27 cellular contexts compared by ENCODE assay signal in genomic region chr2:72255540-72255939, GRCh38.
"Had no signal": no experiment of that assay in that cellular context is flagged by ENCODE, and none has a peak within 500 bp of the region (broad histone marks: within the 10 kb centered on the region; RNA-seq: fewer than 3 reads in every experiment).

No MANE protein-coding gene starts in this region.

- H3K4me3 Mint-ChIP-seq: stimulated activated effector memory CD8-positive, alpha-beta T cell treated with anti-CD3 and anti-CD28 coated beads, Interleukin-12 subunit alpha, Interleukin-12 subunit beta, amount 100 ng/mL, for 72 hours; stimulated activated memory B cell treated with anti-CD40 and anti-IgM and Interleukin-4, amounts not matched to agents 10 μg/mL and 1 μg/mL and 100 μg/mL, for 72 hours; stimulated activated naive B cell treated with anti-CD40 and anti-IgM and Interleukin-4, amounts not matched to agents 10 μg/mL and 1 μg/mL and 100 μg/mL, for 72 hours; stimulated activated naive CD8-positive, alpha-beta T cell treated with anti-CD3 and anti-CD28 coated beads, Interleukin-15, amount 100 ng/mL, for 72 hours; stimulated activated naive CD8-positive, alpha-beta T cell treated with anti-CD3 and anti-CD28 coated beads, Interleukin-15, Interleukin-2, amounts not matched to agents 100 ng/mL and 50 ng/mL, for 24 hours; type B pancreatic cell had no signal

- H3K36me3 ChIP-seq: stomach, suprapubic skin, thoracic aorta, thyroid gland, tibial artery, tibial nerve, transverse colon, upper lobe of left lung, upper lobe of right lung, uterus, vagina had no signal

- H3K4me1 Mint-ChIP-seq: stimulated activated effector memory CD8-positive, alpha-beta T cell treated with anti-CD3 and anti-CD28 coated beads, Interleukin-12 subunit alpha, Interleukin-12 subunit beta, amount 100 ng/mL, for 72 hours; stimulated activated memory B cell treated with anti-CD40 and anti-IgM and Interleukin-4, amounts not matched to agents 10 μg/mL and 1 μg/mL and 100 μg/mL, for 72 hours; stimulated activated naive B cell treated with anti-CD40 and anti-IgM and Interleukin-4, amounts not matched to agents 10 μg/mL and 1 μg/mL and 100 μg/mL, for 72 hours; stimulated activated naive CD8-positive, alpha-beta T cell treated with anti-CD3 and anti-CD28 coated beads, Interleukin-15, amount 100 ng/mL, for 72 hours had no signal

- H3K4me3 ChIP-seq: stomach, suprapubic skin, testis, thoracic aorta, thyroid gland, tibial artery, tibial nerve, transverse colon, upper lobe of left lung, upper lobe of right lung, uterus, vagina had no signal

- ATAC-seq: stimulated activated effector memory CD8-positive, alpha-beta T cell treated with anti-CD3 and anti-CD28 coated beads, Interleukin-12 subunit alpha, Interleukin-12 subunit beta, amount 100 ng/mL, for 72 hours; stimulated activated memory B cell treated with anti-CD40 and anti-IgM and Interleukin-4, amounts not matched to agents 10 μg/mL and 1 μg/mL and 100 μg/mL, for 72 hours; stimulated activated naive B cell treated with anti-CD40 and anti-IgM and Interleukin-4, amounts not matched to agents 10 μg/mL and 1 μg/mL and 100 μg/mL, for 72 hours; stimulated activated naive CD8-positive, alpha-beta T cell treated with anti-CD3 and anti-CD28 coated beads, Interleukin-15, amount 100 ng/mL, for 72 hours; stimulated activated naive CD8-positive, alpha-beta T cell treated with anti-CD3 and anti-CD28 coated beads, Interleukin-15, Interleukin-2, amounts not matched to agents 100 U/mL and 50 U/mL, for 24 hours; upper lobe of right lung had no signal

- H3K9me3 ChIP-seq: stomach, suprapubic skin, testis, thoracic aorta, thyroid gland, tibial artery, tibial nerve, upper lobe of left lung, upper lobe of right lung, uterus, vagina had no signal

- H3K4me1 ChIP-seq: stomach, testis, tibial artery, transverse colon, upper lobe of left lung, upper lobe of right lung, uterus, vagina had no signal

- H3K36me3 Mint-ChIP-seq: stimulated activated effector memory CD8-positive, alpha-beta T cell treated with anti-CD3 and anti-CD28 coated beads, Interleukin-12 subunit alpha, Interleukin-12 subunit beta, amount 100 ng/mL, for 72 hours had no signal

- H3K27me3 ChIP-seq: stomach, suprapubic skin, testis, thyroid gland, tibial artery, tibial nerve, transverse colon, upper lobe of left lung, upper lobe of right lung, uterus, vagina had no signal

- H3K27ac ChIP-seq: stomach, suprapubic skin, testis, thoracic aorta, thyroid gland, tibial artery, tibial nerve, transverse colon, upper lobe of left lung, upper lobe of right lung, uterus, vagina had no signal

- H3K27me3 Mint-ChIP-seq: stimulated activated memory B cell treated with anti-CD40 and anti-IgM and Interleukin-4, amounts not matched to agents 10 μg/mL and 1 μg/mL and 100 μg/mL, for 72 hours; stimulated activated naive B cell treated with anti-CD40 and anti-IgM and Interleukin-4, amounts not matched to agents 10 μg/mL and 1 μg/mL and 100 μg/mL, for 72 hours; stimulated activated naive CD8-positive, alpha-beta T cell treated with anti-CD3 and anti-CD28 coated beads, Interleukin-15, amount 100 ng/mL, for 72 hours; stimulated activated naive CD8-positive, alpha-beta T cell treated with anti-CD3 and anti-CD28 coated beads, Interleukin-15, Interleukin-2, amounts not matched to agents 100 ng/mL and 50 ng/mL, for 24 hours; type B pancreatic cell had no signal

- H3K27ac Mint-ChIP-seq: stimulated activated effector memory CD8-positive, alpha-beta T cell treated with anti-CD3 and anti-CD28 coated beads, Interleukin-12 subunit alpha, Interleukin-12 subunit beta, amount 100 ng/mL, for 72 hours; stimulated activated memory B cell treated with anti-CD40 and anti-IgM and Interleukin-4, amounts not matched to agents 10 μg/mL and 1 μg/mL and 100 μg/mL, for 72 hours; stimulated activated naive B cell treated with anti-CD40 and anti-IgM and Interleukin-4, amounts not matched to agents 10 μg/mL and 1 μg/mL and 100 μg/mL, for 72 hours; stimulated activated naive CD8-positive, alpha-beta T cell treated with anti-CD3 and anti-CD28 coated beads, Interleukin-15, amount 100 ng/mL, for 72 hours; stimulated activated naive CD8-positive, alpha-beta T cell treated with anti-CD3 and anti-CD28 coated beads, Interleukin-15, Interleukin-2, amounts not matched to agents 100 ng/mL and 50 ng/mL, for 24 hours; type B pancreatic cell had no signal

- DNase-seq: stimulated activated CD4-positive, alpha-beta T cell treated with anti-CD3 and anti-CD28 coated beads, Interleukin-2, amount 100 ng/mL, for 48 hours; stimulated activated CD4-positive, alpha-beta T cell treated with anti-CD3 and anti-CD28 coated beads, Interleukin-4, amount 100 ng/mL, for 1 hour; stimulated activated CD4-positive, alpha-beta T cell treated with anti-CD3 and anti-CD28 coated beads, Interleukin-4, amount 100 ng/mL, for 24 hours; stimulated activated CD4-positive, alpha-beta T cell treated with anti-CD3 and anti-CD28 coated beads, Interleukin-4, amount 100 ng/mL, for 4 hours; stimulated activated CD8-positive, alpha-beta memory T cell treated with anti-CD3 and anti-CD28 coated beads, Interleukin-4, amount 100 ng/mL, for 48 hours; stimulated activated naive B cell treated with anti-CD40 and anti-IgM and Interleukin-4, amounts not matched to agents 10 μg/mL and 1 μg/mL and 100 μg/mL, for 72 hours; stimulated activated naive CD4-positive, alpha-beta T cell; stimulated activated naive CD4-positive, alpha-beta T cell treated with Interleukin-2 at 50 U/mL for 16 hours; stimulated activated naive CD8-positive, alpha-beta T cell treated with anti-CD3 and anti-CD28 coated beads, Interleukin-15, amount 100 ng/mL, for 72 hours; stimulated activated naive CD8-positive, alpha-beta T cell treated with anti-CD3 and anti-CD28 coated beads, Interleukin-15, Interleukin-2, amounts not matched to agents 100 U/mL and 50 U/mL, for 24 hours; stomach; substantia nigra; testis; thyroid gland; tibial artery; transverse colon; upper lobe of left lung; upper lobe of right lung; uterus had no signal
